In the genomic region with DNA sequence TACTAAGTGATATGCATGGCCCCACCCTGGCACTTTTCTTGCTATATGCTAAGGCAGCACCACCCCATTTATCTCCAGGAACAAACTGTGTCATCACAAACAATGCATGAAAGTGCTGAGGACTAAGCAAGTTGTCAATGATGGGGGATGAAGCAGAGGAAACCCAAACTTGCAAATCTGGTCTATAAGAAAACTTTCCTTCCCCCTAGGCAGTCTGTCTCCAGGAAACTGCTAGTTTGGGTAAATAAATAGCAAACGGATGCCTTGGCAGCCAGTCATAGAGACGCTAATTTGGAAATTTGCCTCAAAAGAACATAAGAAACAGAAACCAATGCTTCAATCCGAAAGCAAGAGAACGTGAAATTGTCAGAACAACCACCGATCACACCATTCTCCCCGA, we compare ENCODE assay signal across 10 cellular contexts. TPM values are rescaled to one million over a fixed set of nuclear protein-coding genes. Genes with fewer than 3 reads are reported as not detected.
DNase-seq lines count a peak whose midpoint lies in the region; ATAC-seq and TF ChIP-seq lines count a peak whose summit lies in the region.
"Had no signal": no experiment of that assay in that cellular context is flagged by ENCODE, and none has a peak within 500 bp of the region (broad histone marks: within the 10 kb centered on the region; RNA-seq: fewer than 3 reads in every experiment).

No MANE protein-coding gene starts in this region.

- DNase-seq in breast epithelium (ENCODE audit: low spot score in 2 of 2) (peak in 1 of 2 donors; percentile 49), mesendoderm (peak; percentile 84), SK-N-DZ (ENCODE audit: low spot score) (no peak), NCI-H2227 treated with DMSO at 0.1 percent for 48 hours (lab: John Stamatoyannopoulos, UW) (no peak)
- DNase-seq in activated CD4-positive, alpha-beta T cell treated with anti-CD3 and anti-CD28 coated beads, Interleukin-2, amount 10 ng/mL, durations not matched to agents 7 days and 5 days, result no peak
- DNase-seq: activated CD4-positive, alpha-beta T cell treated with anti-CD3 and anti-CD28 coated beads, Interleukin-2, amount 50 U/mL, for 48 hours; retina had no signal

- TF ChIP-seq POLR2A in breast epithelium (IDR thresholded peaks at IDR 0.05), result no peak

- no CpG with 5 or more reads among the region's 6 CpGs for WGBS in mesendoderm (ENCODE audit: extremely low coverage, insufficient coverage, low lambda C conversion rate)

- no peak overlapping the region for H4K5ac ChIP-seq in mesendoderm (ENCODE audit: low read length)

- no peak overlapping the region for H3K4me2 ChIP-seq in mesendoderm (ENCODE audit: low read length)

- H3K18ac ChIP-seq in mesendoderm (ENCODE audit: low read length), result no peak overlapping the region

- H3K9ac ChIP-seq in mesendoderm (ENCODE audit: low read length), result no peak overlapping the region

- intact Hi-C loops in breast epithelium (cut with DNase I; ENCODE audit: low total_unique reads), result no loop called here

- H2AK5ac ChIP-seq in mesendoderm (ENCODE audit: low read length), result no peak overlapping the region

- H3K27me3 ChIP-seq in breast epithelium (no peaks in the 10 kb centered on the region), mesendoderm (ENCODE audit: insufficient read depth, low read length, poor library complexity) (no peaks in the 10 kb centered on the region)

- no peak overlapping the region for H3K4me3 Mint-ChIP-seq in activated CD4-positive, alpha-beta T cell treated with anti-CD3 and anti-CD28 coated beads, Interleukin-2, amount 10 ng/mL, durations not matched to agents 7 days and 5 days

- H3K4me1 Mint-ChIP-seq in activated CD4-positive, alpha-beta T cell treated with anti-CD3 and anti-CD28 coated beads, Interleukin-2, amount 10 ng/mL, durations not matched to agents 7 days and 5 days, result peaks cover 8% of the 10 kb centered on the region

- CTCF ChIA-PET in activated CD4-positive, alpha-beta T cell treated with anti-CD3 and anti-CD28 coated beads, Interleukin-2, amount 10 ng/mL, durations not matched to agents 7 days and 5 days (lab: Charles Lee), result no interaction called here

- H3K79me1 ChIP-seq in mesendoderm (ENCODE audit: low read length), result no peaks in the 10 kb centered on the region

- H4K8ac ChIP-seq in mesendoderm (ENCODE audit: low read depth, low read length), result no peak overlapping the region

- H3K36me3 ChIP-seq in breast epithelium (no peaks in the 10 kb centered on the region), mesendoderm (ENCODE audit: control insufficient read depth, insufficient read depth, low read length) (no peaks in the 10 kb centered on the region)

- TF ChIP-seq CTCF in C4-2B (conservative IDR thresholded peaks at IDR 0.05), result no peak
- no peak for TF ChIP-seq CTCF in breast epithelium (IDR thresholded peaks at IDR 0.05)

- H2BK120ac ChIP-seq in mesendoderm (ENCODE audit: low read depth, low read length), result no peak overlapping the region

- H3K4me1 ChIP-seq in breast epithelium (no peaks in the 10 kb centered on the region), mesendoderm (ENCODE audit: control insufficient read depth, low read depth, low read length) (peaks cover 7% of the 10 kb centered on the region)

- H3K4ac ChIP-seq in mesendoderm (ENCODE audit: low read depth, low read length), result no peak overlapping the region

- H3K27ac Mint-ChIP-seq in activated CD4-positive, alpha-beta T cell treated with anti-CD3 and anti-CD28 coated beads, Interleukin-2, amount 10 ng/mL, durations not matched to agents 7 days and 5 days, result no peak overlapping the region

- POLR2A ChIA-PET in activated CD4-positive, alpha-beta T cell treated with anti-CD3 and anti-CD28 coated beads, Interleukin-2, amount 10 ng/mL, durations not matched to agents 7 days and 5 days (lab: Charles Lee), result no interaction called here

- no peaks in the 10 kb centered on the region for H3K36me3 Mint-ChIP-seq in activated CD4-positive, alpha-beta T cell treated with anti-CD3 and anti-CD28 coated beads, Interleukin-2, amount 10 ng/mL, durations not matched to agents 7 days and 5 days (ENCODE audit: low read depth)

- ATAC-seq in HG02885 (IDR thresholded peaks at IDR 0.05; ENCODE audit: poor library complexity, unreplicated experiment), result peak; percentile 66
- ATAC-seq in HG02970 (IDR thresholded peaks at IDR 0.05; ENCODE audit: low FRiP score, unreplicated experiment), result no peak

- no peak overlapping the region for H3K56ac ChIP-seq in mesendoderm (ENCODE audit: low read length)

- H3K27ac ChIP-seq in C4-2B (peak overlapping the region; percentile 91), breast epithelium (peak overlapping the region; percentile 71 to 83), mesendoderm (ENCODE audit: low read depth, low read length) (no peak overlapping the region)

- H3K27me3 Mint-ChIP-seq in activated CD4-positive, alpha-beta T cell treated with anti-CD3 and anti-CD28 coated beads, Interleukin-2, amount 10 ng/mL, durations not matched to agents 7 days and 5 days, result peaks cover 13% of the 10 kb centered on the region

- H3K9me3 Mint-ChIP-seq in activated CD4-positive, alpha-beta T cell treated with anti-CD3 and anti-CD28 coated beads, Interleukin-2, amount 10 ng/mL, durations not matched to agents 7 days and 5 days, result no peaks in the 10 kb centered on the region

- no peaks in the 10 kb centered on the region for H3K79me2 ChIP-seq in mesendoderm (ENCODE audit: control insufficient read depth, insufficient read depth, low read length)

- no peaks in the 10 kb centered on the region for H3K9me3 ChIP-seq in breast epithelium

- no peak overlapping the region for H3K23ac ChIP-seq in mesendoderm (ENCODE audit: low read length)

- no peak overlapping the region for H2BK5ac ChIP-seq in mesendoderm (ENCODE audit: low read length)

- H2BK15ac ChIP-seq in mesendoderm (replicated peaks; ENCODE audit: low read depth), result no peak overlapping the region

- H3K4me3 ChIP-seq in breast epithelium (peak overlapping the region; percentile 25 to 54 (median 34)), mesendoderm (ENCODE audit: low read length) (no peak overlapping the region)

RNA-seq across cellular contexts. Expression of a gene that starts 5.6 kb away (rescaled TPM):
- total RNA-seq in breast epithelium, result 10 to 100 TPM; 20.2 to 34.7 (median 29.7) TPM
- 235 TPM for polyA plus RNA-seq in mesendoderm (2013, experiment 1 of 2)
- polyA plus RNA-seq in mesendoderm (2013, experiment 2 of 2), result 227 TPM
- 65.9 and 66.4 TPM in 2 replicates for polyA plus RNA-seq in SK-N-DZ (2014; cell fraction: cytosol; rRNA removed)
- polyA plus RNA-seq in SK-N-DZ (2014; cell fraction: nucleus; rRNA removed), result 48.5 and 49.9 TPM in 2 replicates
- total RNA-seq in activated CD4-positive, alpha-beta T cell treated with anti-CD3 and anti-CD28 coated beads, Interleukin-2, amount 10 ng/mL, durations not matched to agents 7 days and 5 days, result 10 to 100 TPM; 60.9 to 61.1 TPM
